In genomic region chr2:28751102-28751955, GRCh38 we compare ENCODE assay signal across 1 cellular context.
A peak's percentile ranks its signal among the peaks of the same experiment; 100 is the strongest.
TF ChIP-seq lines count a peak whose summit lies in the region.

PPP1CB (plus strand) TSS chr2:28751830; CDS start chr2:28752125, 295 bp downstream.

TF ChIP-seq in K562, 482 proteins besides CTCF, POLR2A, EP300 and RAD21 (continued from another document and continues in another):
- TF ChIP-seq, protein P1, sequence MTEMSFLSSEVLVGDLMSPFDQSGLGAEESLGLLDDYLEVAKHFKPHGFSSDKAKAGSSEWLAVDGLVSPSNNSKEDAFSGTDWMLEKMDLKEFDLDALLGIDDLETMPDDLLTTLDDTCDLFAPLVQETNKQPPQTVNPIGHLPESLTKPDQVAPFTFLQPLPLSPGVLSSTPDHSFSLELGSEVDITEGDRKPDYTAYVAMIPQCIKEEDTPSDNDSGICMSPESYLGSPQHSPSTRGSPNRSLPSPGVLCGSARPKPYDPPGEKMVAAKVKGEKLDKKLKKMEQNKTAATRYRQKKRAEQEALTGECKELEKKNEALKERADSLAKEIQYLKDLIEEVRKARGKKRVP (CRISPR knock-in tag; IDR thresholded peaks at IDR 0.05), result no peak
- no peak for TF ChIP-seq XRCC5 (IDR thresholded peaks at IDR 0.05; ENCODE audit: low read depth, low read length)
- TF ChIP-seq HES1 (IDR thresholded peaks at IDR 0.05; ENCODE audit: low read depth), result no peak
- peak; percentile 68 for TF ChIP-seq TAF7 (tag; IDR thresholded peaks at IDR 0.05)
- 0 out of 2 replicates have a peak, but pooled peaks have one; percentile 39 for TF ChIP-seq BCOR (IDR thresholded peaks at IDR 0.05)
- no peak for TF ChIP-seq NR2C2 (CRISPR knock-in tag; IDR thresholded peaks at IDR 0.05)
- peak; percentile 48; the same call in 1 of the 2 replicates for TF ChIP-seq NR2C2 (tag; IDR thresholded peaks at IDR 0.05)
- no peak for TF ChIP-seq MEF2D (tag; conservative IDR thresholded peaks at IDR 0.05; ENCODE audit: low read depth)
- TF ChIP-seq MED1 (CRISPR knock-in tag; IDR thresholded peaks at IDR 0.05; ENCODE audit: borderline replicate concordance), result no peak
- TF ChIP-seq PBX2 (CRISPR knock-in tag; IDR thresholded peaks at IDR 0.05; ENCODE audit: low read depth), result no peak
- TF ChIP-seq PBX2 (tag; conservative IDR thresholded peaks at IDR 0.05; ENCODE audit: low read depth), result no peak
- no peak for TF ChIP-seq DMBX1 (CRISPR knock-in tag; IDR thresholded peaks at IDR 0.05; ENCODE audit: borderline replicate concordance)
- peak; percentile 92 for TF ChIP-seq CCNT2 (IDR thresholded peaks at IDR 0.05; ENCODE audit: borderline replicate concordance, extremely low read depth, insufficient read length, low read depth, low read length)
- TF ChIP-seq HCFC1 (IDR thresholded peaks at IDR 0.05; ENCODE audit: low read depth, low read length), result peak; percentile 37; the same call in 1 of the 2 replicates
- TF ChIP-seq TAF1 (IDR thresholded peaks at IDR 0.05; ENCODE audit: control insufficient read depth, extremely low read depth, insufficient read depth, low read length, severe bottlenecking), result peak; percentile 63
- TF ChIP-seq, protein P2, sequence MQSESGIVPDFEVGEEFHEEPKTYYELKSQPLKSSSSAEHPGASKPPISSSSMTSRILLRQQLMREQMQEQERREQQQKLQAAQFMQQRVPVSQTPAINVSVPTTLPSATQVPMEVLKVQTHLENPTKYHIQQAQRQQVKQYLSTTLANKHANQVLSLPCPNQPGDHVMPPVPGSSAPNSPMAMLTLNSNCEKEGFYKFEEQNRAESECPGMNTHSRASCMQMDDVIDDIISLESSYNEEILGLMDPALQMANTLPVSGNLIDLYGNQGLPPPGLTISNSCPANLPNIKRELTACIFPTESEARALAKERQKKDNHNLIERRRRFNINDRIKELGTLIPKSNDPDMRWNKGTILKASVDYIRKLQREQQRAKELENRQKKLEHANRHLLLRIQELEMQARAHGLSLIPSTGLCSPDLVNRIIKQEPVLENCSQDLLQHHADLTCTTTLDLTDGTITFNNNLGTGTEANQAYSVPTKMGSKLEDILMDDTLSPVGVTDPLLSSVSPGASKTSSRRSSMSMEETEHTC (IDR thresholded peaks at IDR 0.05), result no peak
- TF ChIP-seq MCM7 (IDR thresholded peaks at IDR 0.05), result no peak
- peak; percentile 83 for TF ChIP-seq HMGN3 (IDR thresholded peaks at IDR 0.05; ENCODE audit: borderline replicate concordance, extremely low read depth, insufficient read length, low read depth, low read length)
- no peak; the same call in 1 of the 2 replicates for TF ChIP-seq POLR2AphosphoS2 (IDR thresholded peaks at IDR 0.05; ENCODE audit: low read length)
- no peak; the same call in 1 of the 2 replicates for TF ChIP-seq ZNF584 (CRISPR knock-in tag; IDR thresholded peaks at IDR 0.05; ENCODE audit: low read depth)
- no peak for TF ChIP-seq ZNF184 (CRISPR knock-in tag; IDR thresholded peaks at IDR 0.05)
- TF ChIP-seq, protein P3, sequence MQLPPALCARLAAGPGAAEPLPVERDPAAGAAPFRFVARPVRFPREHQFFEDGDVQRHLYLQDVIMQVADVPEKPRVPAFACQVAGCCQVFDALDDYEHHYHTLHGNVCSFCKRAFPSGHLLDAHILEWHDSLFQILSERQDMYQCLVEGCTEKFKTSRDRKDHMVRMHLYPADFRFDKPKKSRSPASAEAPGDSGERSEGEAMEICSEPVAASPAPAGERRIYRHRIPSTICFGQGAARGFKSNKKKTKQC (CRISPR knock-in tag; IDR thresholded peaks at IDR 0.05), result no peak
- peak; percentile 62; the same call in 1 of the 2 replicates for TF ChIP-seq GABPA (tag; conservative IDR thresholded peaks at IDR 0.05; ENCODE audit: low read depth)
- TF ChIP-seq, protein P4, sequence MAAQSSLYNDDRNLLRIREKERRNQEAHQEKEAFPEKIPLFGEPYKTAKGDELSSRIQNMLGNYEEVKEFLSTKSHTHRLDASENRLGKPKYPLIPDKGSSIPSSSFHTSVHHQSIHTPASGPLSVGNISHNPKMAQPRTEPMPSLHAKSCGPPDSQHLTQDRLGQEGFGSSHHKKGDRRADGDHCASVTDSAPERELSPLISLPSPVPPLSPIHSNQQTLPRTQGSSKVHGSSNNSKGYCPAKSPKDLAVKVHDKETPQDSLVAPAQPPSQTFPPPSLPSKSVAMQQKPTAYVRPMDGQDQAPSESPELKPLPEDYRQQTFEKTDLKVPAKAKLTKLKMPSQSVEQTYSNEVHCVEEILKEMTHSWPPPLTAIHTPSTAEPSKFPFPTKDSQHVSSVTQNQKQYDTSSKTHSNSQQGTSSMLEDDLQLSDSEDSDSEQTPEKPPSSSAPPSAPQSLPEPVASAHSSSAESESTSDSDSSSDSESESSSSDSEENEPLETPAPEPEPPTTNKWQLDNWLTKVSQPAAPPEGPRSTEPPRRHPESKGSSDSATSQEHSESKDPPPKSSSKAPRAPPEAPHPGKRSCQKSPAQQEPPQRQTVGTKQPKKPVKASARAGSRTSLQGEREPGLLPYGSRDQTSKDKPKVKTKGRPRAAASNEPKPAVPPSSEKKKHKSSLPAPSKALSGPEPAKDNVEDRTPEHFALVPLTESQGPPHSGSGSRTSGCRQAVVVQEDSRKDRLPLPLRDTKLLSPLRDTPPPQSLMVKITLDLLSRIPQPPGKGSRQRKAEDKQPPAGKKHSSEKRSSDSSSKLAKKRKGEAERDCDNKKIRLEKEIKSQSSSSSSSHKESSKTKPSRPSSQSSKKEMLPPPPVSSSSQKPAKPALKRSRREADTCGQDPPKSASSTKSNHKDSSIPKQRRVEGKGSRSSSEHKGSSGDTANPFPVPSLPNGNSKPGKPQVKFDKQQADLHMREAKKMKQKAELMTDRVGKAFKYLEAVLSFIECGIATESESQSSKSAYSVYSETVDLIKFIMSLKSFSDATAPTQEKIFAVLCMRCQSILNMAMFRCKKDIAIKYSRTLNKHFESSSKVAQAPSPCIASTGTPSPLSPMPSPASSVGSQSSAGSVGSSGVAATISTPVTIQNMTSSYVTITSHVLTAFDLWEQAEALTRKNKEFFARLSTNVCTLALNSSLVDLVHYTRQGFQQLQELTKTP (IDR thresholded peaks at IDR 0.05; ENCODE audit: low read depth in 1 of 2, partially characterized antibody in 2 of 2), result no peak
- TF ChIP-seq HNRNPLL (IDR thresholded peaks at IDR 0.05; ENCODE audit: low read depth, low read length, poor library complexity, severe bottlenecking), result peak; percentile 98
- TF ChIP-seq, protein P5, sequence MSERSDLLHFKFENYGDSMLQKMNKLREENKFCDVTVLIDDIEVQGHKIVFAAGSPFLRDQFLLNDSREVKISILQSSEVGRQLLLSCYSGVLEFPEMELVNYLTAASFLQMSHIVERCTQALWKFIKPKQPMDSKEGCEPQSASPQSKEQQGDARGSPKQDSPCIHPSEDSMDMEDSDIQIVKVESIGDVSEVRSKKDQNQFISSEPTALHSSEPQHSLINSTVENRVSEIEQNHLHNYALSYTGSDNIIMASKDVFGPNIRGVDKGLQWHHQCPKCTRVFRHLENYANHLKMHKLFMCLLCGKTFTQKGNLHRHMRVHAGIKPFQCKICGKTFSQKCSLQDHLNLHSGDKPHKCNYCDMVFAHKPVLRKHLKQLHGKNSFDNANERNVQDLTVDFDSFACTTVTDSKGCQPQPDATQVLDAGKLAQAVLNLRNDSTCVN (CRISPR knock-in tag; IDR thresholded peaks at IDR 0.05), result no peak
- TF ChIP-seq, protein P6, sequence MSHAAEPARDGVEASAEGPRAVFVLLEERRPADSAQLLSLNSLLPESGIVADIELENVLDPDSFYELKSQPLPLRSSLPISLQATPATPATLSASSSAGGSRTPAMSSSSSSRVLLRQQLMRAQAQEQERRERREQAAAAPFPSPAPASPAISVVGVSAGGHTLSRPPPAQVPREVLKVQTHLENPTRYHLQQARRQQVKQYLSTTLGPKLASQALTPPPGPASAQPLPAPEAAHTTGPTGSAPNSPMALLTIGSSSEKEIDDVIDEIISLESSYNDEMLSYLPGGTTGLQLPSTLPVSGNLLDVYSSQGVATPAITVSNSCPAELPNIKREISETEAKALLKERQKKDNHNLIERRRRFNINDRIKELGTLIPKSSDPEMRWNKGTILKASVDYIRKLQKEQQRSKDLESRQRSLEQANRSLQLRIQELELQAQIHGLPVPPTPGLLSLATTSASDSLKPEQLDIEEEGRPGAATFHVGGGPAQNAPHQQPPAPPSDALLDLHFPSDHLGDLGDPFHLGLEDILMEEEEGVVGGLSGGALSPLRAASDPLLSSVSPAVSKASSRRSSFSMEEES (CRISPR knock-in tag; IDR thresholded peaks at IDR 0.05), result no peak
- TF ChIP-seq ZNF318 (IDR thresholded peaks at IDR 0.05; ENCODE audit: borderline replicate concordance in 1 of 2, low read depth in 1 of 2), result no peak
- TF ChIP-seq ARHGAP35 (IDR thresholded peaks at IDR 0.05; ENCODE audit: partially characterized antibody), result no peak
- no peak for TF ChIP-seq EGR1 (conservative IDR thresholded peaks at IDR 0.05)
- no peak for TF ChIP-seq ZNF583 (CRISPR knock-in tag; IDR thresholded peaks at IDR 0.05)
- no peak for TF ChIP-seq CBX5 (IDR thresholded peaks at IDR 0.05; ENCODE audit: borderline replicate concordance, low read depth)
- no peak for TF ChIP-seq SMAD3 (CRISPR knock-in tag; conservative IDR thresholded peaks at IDR 0.05)
- TF ChIP-seq FOXJ2 (tag; IDR thresholded peaks at IDR 0.05), result 0 out of 2 replicates have a peak, but pooled peaks have one; percentile 5
- TF ChIP-seq XRCC4 (IDR thresholded peaks at IDR 0.05; ENCODE audit: extremely low read depth, insufficient read depth, insufficient read length), result no peak
- no peak for TF ChIP-seq RBM15 (IDR thresholded peaks at IDR 0.05; ENCODE audit: insufficient read depth, low read length)
- TF ChIP-seq CBX8 (IDR thresholded peaks at IDR 0.05; ENCODE audit: borderline replicate concordance, extremely low read depth, low read depth, low read length, poor library complexity, severe bottlenecking), result no peak
